ENCODE assay signal across 12 cellular contexts in genomic region chr1:223738465-223739365, GRCh38. TPM values are rescaled to one million over a fixed set of nuclear protein-coding genes. Genes with fewer than 3 reads are reported as not detected.
A peak's percentile ranks its signal among the peaks of the same experiment; 100 is the strongest.
DNase-seq lines count a peak whose midpoint lies in the region; ATAC-seq and TF ChIP-seq lines count a peak whose summit lies in the region.
"Had no signal": no experiment of that assay in that cellular context is flagged by ENCODE, and none has a peak within 500 bp of the region (broad histone marks: within the 10 kb centered on the region; RNA-seq: fewer than 3 reads in every experiment).

No MANE protein-coding gene starts in this region.

- WGBS in mammary epithelial cell (ENCODE audit: low coverage, missing lambda C conversion rate), result 92% methylated on average over 12 of the region's 14 CpGs

- intact Hi-C loops in mammary epithelial cell (cut with micrococcal nuclease), result loop anchor here (1.0 kb wide), 1 partner anchor 26 kb away; the partner anchor contains the start of gene CAPN2
- intact Hi-C loops in left colon (cut with DNase I, micrococcal nuclease), result no loop called here

- H3K9me3 ChIP-seq in mammary epithelial cell (replicated peaks; ENCODE audit: insufficient read depth, low read length) (no peaks in the 10 kb centered on the region), subcutaneous abdominal adipose tissue (ENCODE audit: control insufficient read depth in 5 of 5, low read length in 5 of 5) (no peaks in the 10 kb centered on the region)

- H3K27me3 ChIP-seq in mammary epithelial cell (ENCODE audit: insufficient read depth, low read length), result no peaks in the 10 kb centered on the region
- H3K27me3 ChIP-seq in subcutaneous abdominal adipose tissue (ENCODE audit: control insufficient read depth in 5 of 5, insufficient read depth in 4 of 5, low read length in 5 of 5), result no peaks in the 10 kb centered on the region

- H3K79me2 ChIP-seq in mammary epithelial cell (ENCODE audit: insufficient read depth, low read length), result peaks cover 94% of the 10 kb centered on the region

- no peak overlapping the region for H3K4me2 ChIP-seq in mammary epithelial cell (ENCODE audit: insufficient read depth, low read depth, low read length)

- no TSS peak for BruUV-seq in mammary epithelial cell (replicated peaks; lab: Mats Ljungman, UMichigan)

- dilution Hi-C loops in mammary epithelial cell (cut with HindIII; ENCODE audit: low sequenced_read_pairs), result no loop called here

- no peak overlapping the region for H2AFZ ChIP-seq in mammary epithelial cell (ENCODE audit: low read depth, low read length)

- H3K27ac ChIP-seq in mammary epithelial cell (ENCODE audit: insufficient read depth, low read depth, low read length) (no peak overlapping the region), subcutaneous abdominal adipose tissue (ENCODE audit: low read depth, low read length) (peak overlapping the region; percentile 78)

- no peak overlapping the region for H3K4me3 ChIP-seq in mammary epithelial cell (replicated peaks in 1 of 3; ENCODE audit: insufficient read depth in 1 of 3, low read depth in 2 of 3, low read length in 3 of 3)
- no peak overlapping the region for H3K4me3 ChIP-seq in subcutaneous abdominal adipose tissue (ENCODE audit: low read depth in 1 of 5, low read length in 5 of 5)

- in situ Hi-C loops in mammary epithelial cell (cut with MboI; ENCODE audit: low sequenced_read_pairs in 2 of 2), result no loop called here

- CTCF ChIA-PET in mammary epithelial cell (lab: Charles Lee; ENCODE audit: low non-redundant PET), result no interaction called here

- ATAC-seq in left colon (peak; percentile 75), HG02588 (IDR thresholded peaks at IDR 0.05; ENCODE audit: unreplicated experiment) (no peak), HG03159 (IDR thresholded peaks at IDR 0.05; ENCODE audit: unreplicated experiment) (no peak), HG02623 (IDR thresholded peaks at IDR 0.05; ENCODE audit: unreplicated experiment) (no peak)
- ATAC-seq: stimulated activated memory B cell treated with anti-CD40 and anti-IgM and Interleukin-4, amounts not matched to agents 10 μg/mL and 1 μg/mL and 100 μg/mL, for 72 hours had no signal

- H4K20me1 ChIP-seq in mammary epithelial cell (ENCODE audit: insufficient read depth, low read length), result peaks cover 2% of the 10 kb centered on the region

- H3K4me1 ChIP-seq in mammary epithelial cell (ENCODE audit: insufficient read depth, low read length) (peaks cover 37% of the 10 kb centered on the region), subcutaneous abdominal adipose tissue (ENCODE audit: control insufficient read depth in 5 of 5, insufficient read depth in 5 of 5, low read length in 5 of 5) (peaks cover 10 to 78% (median 36%) of the 10 kb centered on the region in 5 donors)

- H3K36me3 ChIP-seq in mammary epithelial cell (ENCODE audit: insufficient read depth, low read length) (peaks cover 25% of the 10 kb centered on the region), subcutaneous abdominal adipose tissue (ENCODE audit: control insufficient read depth in 5 of 5, insufficient read depth in 5 of 5, low read length in 5 of 5) (peaks cover 3 to 17% (median 6%) of the 10 kb centered on the region in 5 donors)

- TF ChIP-seq CTCF in mammary epithelial cell (conservative IDR thresholded peaks at IDR 0.05 in 1 of 2, IDR thresholded peaks at IDR 0.05 in 1 of 2; ENCODE audit: extremely low read depth in 1 of 2, insufficient read depth in 1 of 2, low read depth in 1 of 2, low read length in 2 of 2), result no peak

- H3K9ac ChIP-seq in mammary epithelial cell (ENCODE audit: insufficient read depth, low read length) (no peak overlapping the region), subcutaneous abdominal adipose tissue (ENCODE audit: low read length in 5 of 5) (peak overlapping the region in 1 of 5 donors; percentile 16)

- DNase-seq in NCI-H146 (lab: John Stamatoyannopoulos, UW) (peak; percentile 68), mammary epithelial cell (peak; percentile 33), left colon (peak; percentile 68 to 84), GOT3 (lab: John Stamatoyannopoulos, UW) (no peak)
- DNase-seq: activated CD4-positive, alpha-beta T cell treated with anti-CD3 and anti-CD28 coated beads, Interleukin-2, amount 50 U/mL, for 4 hours; NCI-H1092; SHP77 had no signal

RNA-seq across cellular contexts. Expression of gene CAPN2, which starts 26.4 kb away (rescaled TPM):
- total RNA-seq in mammary epithelial cell, result 100 to 1,000 TPM; 270 to 454 TPM
- 234 TPM for polyA plus RNA-seq in mammary epithelial cell
- polyA minus RNA-seq in mammary epithelial cell, result 517 TPM
- 100 to 1,000 TPM; 301 to 355 TPM for total RNA-seq in left colon
